ENCODE assay signal across 9 cellular contexts in the genomic region with DNA sequence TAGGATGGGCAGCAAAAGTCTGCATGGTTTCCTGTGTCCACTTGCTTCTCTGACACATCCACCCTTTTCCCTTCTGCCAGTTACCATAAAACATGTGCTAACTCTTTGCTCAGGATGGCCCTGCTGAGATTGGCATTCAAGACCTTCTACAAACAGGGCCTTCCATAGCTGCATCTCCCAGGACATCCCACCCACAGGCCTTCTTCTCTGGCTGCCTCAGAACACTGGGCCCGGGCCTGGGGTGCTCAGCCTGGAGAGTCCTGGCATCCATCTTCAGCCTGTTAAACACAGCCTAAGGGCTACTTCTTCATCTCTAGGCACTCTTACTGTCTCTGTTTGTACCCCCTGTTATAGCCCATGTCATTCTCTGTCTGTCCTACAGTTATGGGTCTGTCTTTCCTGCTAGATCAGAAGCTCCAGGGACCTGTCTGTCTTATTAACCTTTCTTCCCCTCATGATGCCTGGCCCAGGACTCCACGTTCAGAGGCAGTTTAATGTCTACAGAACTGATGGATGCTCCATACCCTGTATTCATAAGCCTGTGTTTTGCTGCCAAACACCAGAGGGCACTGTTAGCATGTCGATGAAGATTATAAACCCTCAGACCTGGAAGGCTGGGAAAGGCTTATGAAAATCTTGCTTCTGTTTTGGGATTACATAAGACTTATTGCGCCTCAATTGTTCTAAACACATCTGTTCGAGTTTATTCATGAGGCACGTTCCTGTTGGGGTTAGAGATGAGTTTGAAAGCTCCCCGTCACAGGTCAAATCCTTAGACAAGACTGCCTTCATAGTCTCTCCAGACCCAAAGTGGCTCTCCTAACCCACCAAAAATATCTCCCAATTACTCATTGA. TPM values are rescaled to one million over a fixed set of nuclear protein-coding genes. Genes with fewer than 3 reads are reported as not detected.
DNase-seq lines count a peak whose midpoint lies in the region; ATAC-seq and TF ChIP-seq lines count a peak whose summit lies in the region.
"Had no signal": no experiment of that assay in that cellular context is flagged by ENCODE, and none has a peak within 500 bp of the region (broad histone marks: within the 10 kb centered on the region; RNA-seq: fewer than 3 reads in every experiment).

No MANE protein-coding gene starts in this region.

- H3K9me3 ChIP-seq in T-helper 17 cell (ENCODE audit: control insufficient read depth, low read length, poor library complexity, severe bottlenecking) (no peaks in the 10 kb centered on the region), upper lobe of left lung (no peaks in the 10 kb centered on the region)

- no peaks in the 10 kb centered on the region for H3K36me3 ChIP-seq in upper lobe of left lung

- no peak overlapping the region for H3K4me3 Mint-ChIP-seq in activated CD8-positive, alpha-beta memory T cell treated with anti-CD3 and anti-CD28 coated beads, Interleukin-2, amount 10 ng/mL, durations not matched to agents 7 days and 5 days
- H3K4me3 Mint-ChIP-seq in T-helper 17 cell, result no peak overlapping the region
- H3K4me3 Mint-ChIP-seq: dendritic cell treated with granulocyte-macrophage colony-stimulating factor and Interleukin-4, amounts not matched to agents 40 ng/mL and 50 ng/mL, for 4 days had no signal

- peaks cover 2% of the 10 kb centered on the region for H3K27me3 Mint-ChIP-seq in activated CD8-positive, alpha-beta memory T cell treated with anti-CD3 and anti-CD28 coated beads, Interleukin-2, amount 10 ng/mL, durations not matched to agents 7 days and 5 days
- H3K27me3 Mint-ChIP-seq in T-helper 17 cell, result no peaks in the 10 kb centered on the region

- no peak overlapping the region for H3K4me3 ChIP-seq in upper lobe of left lung

- TF ChIP-seq CTCF in upper lobe of left lung (IDR thresholded peaks at IDR 0.05), result peak; percentile 71 to 88 (median 77)

- WGBS in upper lobe of left lung, 2 donors, result 12 to 14% methylated on average over 7 of the region's 7 CpGs

- no peak for TF ChIP-seq POLR2A in upper lobe of left lung (IDR thresholded peaks at IDR 0.05)

- TF ChIP-seq EP300 in upper lobe of left lung (IDR thresholded peaks at IDR 0.05), result no peak

- H3K4me1 ChIP-seq in upper lobe of left lung, result peaks cover 19 to 34% (median 25%) of the 10 kb centered on the region in 4 donors

- H3K27ac ChIP-seq in upper lobe of left lung, result peak overlapping the region in 3 of 4 donors; percentile 26 to 79 (median 64)

- ATAC-seq in activated CD8-positive, alpha-beta memory T cell treated with anti-CD3 and anti-CD28 coated beads, Interleukin-2, amount 10 ng/mL, durations not matched to agents 7 days and 5 days, result peak; percentile 71
- ATAC-seq in T-helper 17 cell (peak; percentile 72), upper lobe of left lung (ENCODE audit: low FRiP score in 2 of 2) (peak; percentile 80 to 89), HG03039 (IDR thresholded peaks at IDR 0.05; ENCODE audit: unreplicated experiment) (no peak)

- peaks cover 11% of the 10 kb centered on the region for H3K4me1 Mint-ChIP-seq in activated CD8-positive, alpha-beta memory T cell treated with anti-CD3 and anti-CD28 coated beads, Interleukin-2, amount 10 ng/mL, durations not matched to agents 7 days and 5 days
- H3K4me1 Mint-ChIP-seq in T-helper 17 cell, result peaks cover 18% of the 10 kb centered on the region

- H3K27me3 ChIP-seq in upper lobe of left lung, result no peaks in the 10 kb centered on the region

- CTCF ChIA-PET in activated CD8-positive, alpha-beta memory T cell treated with anti-CD3 and anti-CD28 coated beads, Interleukin-2, amount 10 ng/mL, durations not matched to agents 7 days and 5 days (lab: Charles Lee), result interaction anchor here (0.6 to 5.6 kb wide), 10 partner anchors 9 to 330 kb away, joined by 3 to 105 read pairs (median 8); partner anchors contain the start of genes NISCH, SEMA3G and TNNC1

- H3K36me3 Mint-ChIP-seq in activated CD8-positive, alpha-beta memory T cell treated with anti-CD3 and anti-CD28 coated beads, Interleukin-2, amount 10 ng/mL, durations not matched to agents 7 days and 5 days, result no peaks in the 10 kb centered on the region
- no peaks in the 10 kb centered on the region for H3K36me3 Mint-ChIP-seq in T-helper 17 cell (ENCODE audit: low read depth)

- peak; percentile 55 for DNase-seq in activated CD8-positive, alpha-beta memory T cell treated with anti-CD3 and anti-CD28 coated beads, Interleukin-2, amount 10 ng/mL, durations not matched to agents 7 days and 5 days
- no peak for DNase-seq in activated CD8-positive, alpha-beta memory T cell treated with anti-CD3 and anti-CD28 coated beads, Interleukin-2, amount 50 U/mL, for 48 hours
- DNase-seq in M059J (ENCODE audit: low read depth), result peak; percentile 63
- no peak for DNase-seq in T-helper 17 cell
- peak; percentile 83 for DNase-seq in epidermal melanocyte (ENCODE audit: insufficient read length, low spot score)
- DNase-seq in mesenteric fat pad (ENCODE audit: low spot score), result peak; percentile 20
- DNase-seq in upper lobe of left lung, result peak in 1 of 2 donors; percentile 63

- H3K27ac Mint-ChIP-seq in activated CD8-positive, alpha-beta memory T cell treated with anti-CD3 and anti-CD28 coated beads, Interleukin-2, amount 10 ng/mL, durations not matched to agents 7 days and 5 days, result no peak overlapping the region
- H3K27ac Mint-ChIP-seq in T-helper 17 cell, result no peak overlapping the region
- H3K27ac Mint-ChIP-seq: dendritic cell treated with granulocyte-macrophage colony-stimulating factor and Interleukin-4, amounts not matched to agents 40 ng/mL and 50 ng/mL, for 4 days had no signal

- H3K9me3 Mint-ChIP-seq in activated CD8-positive, alpha-beta memory T cell treated with anti-CD3 and anti-CD28 coated beads, Interleukin-2, amount 10 ng/mL, durations not matched to agents 7 days and 5 days (ENCODE audit: low read depth), result no peaks in the 10 kb centered on the region
- H3K9me3 Mint-ChIP-seq: dendritic cell treated with granulocyte-macrophage colony-stimulating factor and Interleukin-4, amounts not matched to agents 40 ng/mL and 50 ng/mL, for 4 days had no signal

RNA-seq across cellular contexts. Expression of gene SEMA3G, which starts 16.5 kb away (rescaled TPM):
- under 1 TPM; 0.28 to 0.38 TPM for total RNA-seq in activated CD8-positive, alpha-beta memory T cell treated with anti-CD3 and anti-CD28 coated beads, Interleukin-2, amount 10 ng/mL, durations not matched to agents 7 days and 5 days
- 0.07 TPM in 1 of 2 replicates, not detected in the other for total RNA-seq in M059J (2014; rRNA removed; shearing (Covaris generic))
- total RNA-seq in T-helper 17 cell (1 to 10 TPM; 1.5 to 2.3 TPM), mesenteric fat pad (144 TPM), upper lobe of left lung (10 to 100 TPM in 5 of 6 donors, 1 to 10 TPM in 1; 5.1 to 69.0 (median 20.7) TPM)

RNA-seq across cellular contexts. Expression of gene PHF7, which starts 17.9 kb away (rescaled TPM):
- 10 to 100 TPM; 12.9 to 26.5 TPM for total RNA-seq in activated CD8-positive, alpha-beta memory T cell treated with anti-CD3 and anti-CD28 coated beads, Interleukin-2, amount 10 ng/mL, durations not matched to agents 7 days and 5 days
- 0.94 and 5.5 TPM in 2 replicates for total RNA-seq in M059J (2014; rRNA removed; shearing (Covaris generic))
- total RNA-seq in T-helper 17 cell (10 to 100 TPM; 11.1 to 13.0 TPM), mesenteric fat pad (10.1 TPM), upper lobe of left lung (10 to 100 TPM in 3 of 6 donors, 1 to 10 TPM in 3; 5.6 to 14.8 (median 10.0) TPM)

RNA-seq across cellular contexts. Expression of gene BAP1, which starts 18.6 kb away (rescaled TPM):
- total RNA-seq in activated CD8-positive, alpha-beta memory T cell treated with anti-CD3 and anti-CD28 coated beads, Interleukin-2, amount 10 ng/mL, durations not matched to agents 7 days and 5 days, result 100 to 1,000 TPM; 102 to 107 TPM
- total RNA-seq in M059J (2014; rRNA removed; shearing (Covaris generic)), result 46.8 and 51.8 TPM in 2 replicates
- total RNA-seq in T-helper 17 cell (100 to 1,000 TPM; 107 to 114 TPM), mesenteric fat pad (66.6 TPM), upper lobe of left lung (10 to 100 TPM; 58.0 to 90.1 (median 75.1) TPM)

RNA-seq across cellular contexts. Expression of gene TNNC1, which starts 25.5 kb away (rescaled TPM):
- 1 to 10 TPM; 1.4 to 2.6 TPM for total RNA-seq in activated CD8-positive, alpha-beta memory T cell treated with anti-CD3 and anti-CD28 coated beads, Interleukin-2, amount 10 ng/mL, durations not matched to agents 7 days and 5 days
- not detected in 2 replicates for total RNA-seq in M059J (2014; rRNA removed; shearing (Covaris generic))
- total RNA-seq in T-helper 17 cell, result 1 to 10 TPM; 3.7 to 3.8 TPM
- total RNA-seq in mesenteric fat pad, result not detected
- 100 to 1,000 TPM in 4 of 6 donors, 10 to 100 TPM in 2; 28.3 to 196 (median 122) TPM for total RNA-seq in upper lobe of left lung

RNA-seq across cellular contexts. Expression of gene NISCH, which starts 27.0 kb away (rescaled TPM):
- total RNA-seq in activated CD8-positive, alpha-beta memory T cell treated with anti-CD3 and anti-CD28 coated beads, Interleukin-2, amount 10 ng/mL, durations not matched to agents 7 days and 5 days, result 10 to 100 TPM; 72.9 to 84.1 TPM
- 8.9 and 15.8 TPM in 2 replicates for total RNA-seq in M059J (2014; rRNA removed; shearing (Covaris generic))
- total RNA-seq in T-helper 17 cell (100 to 1,000 TPM; 121 to 146 TPM), mesenteric fat pad (71.6 TPM), upper lobe of left lung (100 to 1,000 TPM in 2 of 6 donors, 10 to 100 TPM in 4; 60.7 to 288 (median 83.0) TPM)

Comparison
In these comparisons a context has a peak if more than half of its experiments do, and no peak if none do; other contexts are left out.
1. DNase-seq: peak in activated CD8-positive, alpha-beta memory T cell treated with anti-CD3 and anti-CD28 coated beads, Interleukin-2, amount 10 ng/mL, durations not matched to agents 7 days and 5 days (single experiment), M059J (single experiment), epidermal melanocyte (single experiment) and mesenteric fat pad (single experiment); none in activated CD8-positive, alpha-beta memory T cell treated with anti-CD3 and anti-CD28 coated beads, Interleukin-2, amount 50 U/mL, for 48 hours (single experiment) and T-helper 17 cell (0 of 3).